Comparison of ENCODE assay signal across 10 cellular contexts in genomic region chr6:82712826-82713225, GRCh38.
DNase-seq lines count a peak whose midpoint lies in the region; ATAC-seq, FAIRE-seq and TF ChIP-seq lines count a peak whose summit lies in the region.
"Had no signal": no experiment of that assay in that cellular context is flagged by ENCODE, and none has a peak within 500 bp of the region (broad histone marks: within the 10 kb centered on the region; RNA-seq: fewer than 3 reads in every experiment).

No MANE protein-coding gene starts in this region.

- H3K4me3 ChIP-seq in left lung, result no peak overlapping the region

- H3K27ac ChIP-seq in left lung, result no peak overlapping the region

- no peak for DNase-seq in left lung
- DNase-seq in stimulated activated CD8-positive, alpha-beta memory T cell treated with anti-CD3 and anti-CD28 coated beads, Interleukin-4, amount 100 ng/mL, for 48 hours, result no peak
- DNase-seq in mucosa of gallbladder (ENCODE audit: low spot score), result no peak
- DNase-seq: natural killer cell, NCI-H1048 had no signal

- ATAC-seq in HG03432 (IDR thresholded peaks at IDR 0.05; ENCODE audit: unreplicated experiment), result peak; percentile 60
- peak; percentile 36 for ATAC-seq in left lung
- ATAC-seq in GM21619 (IDR thresholded peaks at IDR 0.05; ENCODE audit: unreplicated experiment), result no peak
- ATAC-seq: natural killer cell had no signal

- peaks cover 0 to 7% of the 10 kb centered on the region in 2 donors for H3K9me3 ChIP-seq in left lung

- intact Hi-C loops in left lung (cut with DNase I), result no loop called here

- TF ChIP-seq CTCF in GM12873 (IDR thresholded peaks at IDR 0.05; ENCODE audit: insufficient read depth, low read depth, low read length, missing control alignments) (peak; percentile 31), left lung (IDR thresholded peaks at IDR 0.05) (no peak)

- peak; percentile 41 for FAIRE-seq in TTC549 (lab: Jason Lieb, UNC)
- FAIRE-seq: endometrium had no signal

- no peaks in the 10 kb centered on the region for H3K36me3 ChIP-seq in left lung

- H3K4me1 ChIP-seq in left lung, result no peaks in the 10 kb centered on the region

- no peaks in the 10 kb centered on the region for H3K27me3 ChIP-seq in left lung
